Comparison of ENCODE assay signal across 17 cellular contexts in genomic region chrX:13080128-13080795, GRCh38. TPM values are rescaled to one million over a fixed set of nuclear protein-coding genes. Genes with fewer than 3 reads are reported as not detected.
DNase-seq lines count a peak whose midpoint lies in the region; ATAC-seq and TF ChIP-seq lines count a peak whose summit lies in the region.
"Had no signal": no experiment of that assay in that cellular context is flagged by ENCODE, and none has a peak within 500 bp of the region (broad histone marks: within the 10 kb centered on the region; RNA-seq: fewer than 3 reads in every experiment).

No MANE protein-coding gene starts in this region.

- CTCF ChIA-PET in T-cell (lab: Charles Lee), result interaction anchor here in 1 of 2 donors (0.6 kb wide), 2 partner anchors 13 to 288 kb away, joined by 3 to 10 read pairs; no protein-coding TSS in a partner anchor

- POLR2A ChIA-PET in T-cell (lab: Charles Lee), result interaction anchor here in 1 of 2 donors (0.6 to 1.3 kb wide), 2 partner anchors 30 to 37 kb away, joined by 3 to 6 read pairs; no protein-coding TSS in a partner anchor

- H3K9me3 Mint-ChIP-seq in activated T-cell treated with anti-CD3 and anti-CD28 coated beads, Interleukin-2, amount 50 U/mL, for 72 hours, result peaks cover 0 to 4% of the 10 kb centered on the region in 2 donors
- H3K9me3 Mint-ChIP-seq in T-cell, result no peaks in the 10 kb centered on the region
- no peaks in the 10 kb centered on the region for H3K9me3 Mint-ChIP-seq in effector memory CD8-positive, alpha-beta T cell

- H3K9me3 ChIP-seq in stomach (no peaks in the 10 kb centered on the region), left lung (no peaks in the 10 kb centered on the region)
- H3K9me3 ChIP-seq: SJSA1 had no signal

- intact Hi-C loops in stomach (cut with DNase I; ENCODE audit: low total_unique reads) (no loop called here), left lung (cut with DNase I) (no loop called here)

- TF ChIP-seq CTCF in stomach (IDR thresholded peaks at IDR 0.05) (no peak), GM20000 (IDR thresholded peaks at IDR 0.05; ENCODE audit: extremely low read depth, missing control alignments) (no peak), left lung (IDR thresholded peaks at IDR 0.05) (no peak)

- H3K27ac ChIP-seq in stomach (peak overlapping the region in 3 of 5 donors; percentile 52 to 85 (median 81)), left lung (peak overlapping the region in 1 of 2 donors; percentile 80)
- H3K27ac ChIP-seq: SJSA1 had no signal

- TF ChIP-seq POLR2A in stomach (IDR thresholded peaks at IDR 0.05), result no peak

- no peak for ATAC-seq in activated T-cell treated with anti-CD3 and anti-CD28 coated beads, Interleukin-2, amount 50 U/mL, for 72 hours (replicated peaks in 1 of 2)
- no peak for ATAC-seq in T-cell (replicated peaks in 1 of 4)
- no peak for ATAC-seq in effector memory CD8-positive, alpha-beta T cell (replicated peaks)
- no peak for ATAC-seq in left lung
- ATAC-seq: HepG2, left lobe of liver had no signal

- WGBS in stomach, 5 donors, result 81 to 89% (median 82%) methylated on average over 4 of the region's 4 CpGs

- H3K36me3 ChIP-seq in stomach, result no peaks in the 10 kb centered on the region
- H3K36me3 ChIP-seq in left lung, result no peaks in the 10 kb centered on the region
- H3K36me3 ChIP-seq: SJSA1 had no signal

- no peak for DNase-seq in activated T-cell treated with anti-CD3 and anti-CD28 coated beads, Interleukin-2, amount 50 U/mL, for 72 hours
- DNase-seq in activated T-cell treated with anti-CD3 and anti-CD28 coated beads, Interleukin-2, amount 50 U/mL, for 48 hours, result no peak
- no peak for DNase-seq in T-cell
- no peak for DNase-seq in effector memory CD8-positive, alpha-beta T cell
- no peak for DNase-seq in stomach
- DNase-seq in stimulated activated CD8-positive, alpha-beta memory T cell treated with anti-CD3 and anti-CD28 coated beads, Interleukin-4, amount 100 ng/mL, for 48 hours, result no peak
- DNase-seq in GM20000 (ENCODE audit: low spot score), result no peak
- DNase-seq in left lung, result no peak
- DNase-seq: GOT3; MV-4-11; nephron progenitor cell; stimulated activated CD4-positive, alpha-beta T cell treated with anti-CD3 and anti-CD28 coated beads, Interleukin-4, amount 100 ng/mL, for 24 hours; stimulated activated naive CD4-positive, alpha-beta T cell had no signal

- peaks cover 30% of the 10 kb centered on the region for H3K27me3 Mint-ChIP-seq in activated T-cell treated with anti-CD3 and anti-CD28 coated beads, Interleukin-2, amount 50 U/mL, for 72 hours (ENCODE audit: low read depth)
- H3K27me3 Mint-ChIP-seq in T-cell, result peaks cover 0 to 20% of the 10 kb centered on the region in 2 donors
- no peaks in the 10 kb centered on the region for H3K27me3 Mint-ChIP-seq in effector memory CD8-positive, alpha-beta T cell

- H3K4me1 Mint-ChIP-seq in activated T-cell treated with anti-CD3 and anti-CD28 coated beads, Interleukin-2, amount 50 U/mL, for 72 hours (ENCODE audit: low read depth), result peaks cover 95% of the 10 kb centered on the region
- peaks cover 90 to 91% (median 90%) of the 10 kb centered on the region in 3 donors for H3K4me1 Mint-ChIP-seq in T-cell
- H3K4me1 Mint-ChIP-seq in effector memory CD8-positive, alpha-beta T cell (ENCODE audit: low read depth in 2 of 2), result peaks cover 38 to 51% of the 10 kb centered on the region in 2 donors

- H3K27me3 ChIP-seq in stomach, result no peaks in the 10 kb centered on the region
- H3K27me3 ChIP-seq in left lung, result no peaks in the 10 kb centered on the region
- H3K27me3 ChIP-seq: SJSA1 had no signal

- H3K4me3 ChIP-seq in stomach, result no peak overlapping the region
- H3K4me3 ChIP-seq in left lung, result no peak overlapping the region
- H3K4me3 ChIP-seq: SJSA1 had no signal

- peaks cover 0 to 53% (median 24%) of the 10 kb centered on the region in 4 donors for H3K4me1 ChIP-seq in stomach
- H3K4me1 ChIP-seq in left lung, result peaks cover 7 to 59% of the 10 kb centered on the region in 2 donors

- H3K36me3 Mint-ChIP-seq in activated T-cell treated with anti-CD3 and anti-CD28 coated beads, Interleukin-2, amount 50 U/mL, for 72 hours (ENCODE audit: insufficient read depth in 2 of 2), result peaks cover 0 to 2% of the 10 kb centered on the region in 2 donors
- H3K36me3 Mint-ChIP-seq in T-cell, result no peaks in the 10 kb centered on the region
- H3K36me3 Mint-ChIP-seq in effector memory CD8-positive, alpha-beta T cell (ENCODE audit: insufficient read depth), result peaks cover under 1% of the 10 kb centered on the region

- no peak for TF ChIP-seq EP300 in stomach (IDR thresholded peaks at IDR 0.05)

- peak overlapping the region; percentile 98 for H3K27ac Mint-ChIP-seq in activated T-cell treated with anti-CD3 and anti-CD28 coated beads, Interleukin-2, amount 50 U/mL, for 72 hours
- peak overlapping the region; percentile 97 to 99 for H3K27ac Mint-ChIP-seq in T-cell
- peak overlapping the region; percentile 88 to 94 for H3K27ac Mint-ChIP-seq in effector memory CD8-positive, alpha-beta T cell
- H3K27ac Mint-ChIP-seq: nephron progenitor cell had no signal

- peak overlapping the region; percentile 42 to 88 for H3K4me3 Mint-ChIP-seq in activated T-cell treated with anti-CD3 and anti-CD28 coated beads, Interleukin-2, amount 50 U/mL, for 72 hours
- H3K4me3 Mint-ChIP-seq in T-cell, result peak overlapping the region in 1 of 3 donors; percentile 48
- H3K4me3 Mint-ChIP-seq in effector memory CD8-positive, alpha-beta T cell, result peak overlapping the region; percentile 35 to 67
- H3K4me3 Mint-ChIP-seq: nephron progenitor cell had no signal

RNA-seq across cellular contexts. Expression of gene FAM9C, which starts 35.8 kb away (rescaled TPM):
- total RNA-seq in activated T-cell treated with anti-CD3 and anti-CD28 coated beads, Interleukin-2, amount 50 U/mL, for 72 hours, result under 1 TPM in 1 of 2 donors, not detected in 1; 0.09 TPM
- total RNA-seq in T-cell (not detected), stomach (under 1 TPM in 1 of 5 donors, not detected in 4; 0.18 TPM), left lung (not detected)
- under 1 TPM in 1 of 3 donors, not detected in 2; 0.31 TPM for polyA plus RNA-seq in stomach
- total RNA-seq: dermis microvascular lymphatic vessel endothelial cell, HepG2, left lobe of liver, SJSA1 had no signal
- polyA plus RNA-seq: HepG2 had no signal
